ENCODE assay signal across 1 cellular context in genomic region chr1:66383602-66384001, GRCh38.
TF ChIP-seq lines count a peak whose summit lies in the region.

No MANE protein-coding gene starts in this region.

TF ChIP-seq in A549, 52 proteins besides CTCF, POLR2A, EP300 and RAD21 (continued from another document):
- TF ChIP-seq BCL3 (IDR thresholded peaks at IDR 0.05) (no peak), FOSB (CRISPR knock-in tag; IDR thresholded peaks at IDR 0.05) (no peak), HES2 (IDR thresholded peaks at IDR 0.05) (no peak), NFE2L2 (conservative IDR thresholded peaks at IDR 0.05; ENCODE audit: low read length) (no peak), EHF (CRISPR knock-in tag; IDR thresholded peaks at IDR 0.05) (no peak), HDAC2 (IDR thresholded peaks at IDR 0.05) (no peak)
